ENCODE assay signal across 19 cellular contexts in the genomic region with DNA sequence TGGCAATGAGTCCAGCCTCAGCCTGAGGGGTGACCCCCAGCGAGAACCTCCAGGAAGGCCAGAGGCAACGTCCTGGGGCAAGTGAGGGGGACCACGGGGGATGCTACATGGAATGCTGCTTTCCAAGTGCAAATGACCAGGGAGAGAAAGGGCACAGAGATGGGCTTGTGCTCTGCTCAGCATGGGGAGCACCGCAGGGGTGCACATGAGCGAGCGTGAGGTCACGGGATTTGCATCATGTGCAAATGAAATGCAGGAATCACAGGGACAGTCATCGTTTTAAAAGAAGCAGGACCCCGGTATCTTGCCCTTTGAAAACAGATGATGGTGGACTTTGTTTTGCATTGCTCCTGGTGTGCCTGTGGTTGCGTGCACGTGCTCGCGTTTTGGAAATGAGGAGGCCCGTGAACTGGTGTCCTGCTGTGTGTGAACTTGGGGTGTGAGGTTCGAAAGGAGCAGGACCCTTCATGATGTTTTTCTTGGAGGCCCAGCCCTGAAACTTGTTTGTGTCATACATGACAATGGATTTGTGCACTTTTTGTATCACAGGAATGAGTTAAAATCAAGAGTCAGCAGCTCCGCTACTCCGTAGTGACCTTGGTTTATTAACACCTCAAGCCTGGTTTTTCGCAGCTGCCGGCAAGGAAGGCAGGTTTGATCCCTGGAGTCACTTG.
DNase-seq lines count a peak whose midpoint lies in the region; ATAC-seq, FAIRE-seq and TF ChIP-seq lines count a peak whose summit lies in the region.
"Had no signal": no experiment of that assay in that cellular context is flagged by ENCODE, and none has a peak within 500 bp of the region (broad histone marks: within the 10 kb centered on the region; RNA-seq: fewer than 3 reads in every experiment).

No MANE protein-coding gene starts in this region.

- peaks cover 3% of the 10 kb centered on the region for H3K36me3 Mint-ChIP-seq in T-helper 17 cell (ENCODE audit: low read depth)
- H3K36me3 Mint-ChIP-seq in glutamatergic neuron (ENCODE audit: unreplicated experiment), result peaks cover 2% of the 10 kb centered on the region
- H3K36me3 Mint-ChIP-seq: memory B cell had no signal

- H3K9ac ChIP-seq in H1 (replicated peaks in 1 of 4; ENCODE audit: extremely low read depth in 1 of 4, low read depth in 3 of 4, low read length in 3 of 4) (no peak overlapping the region), colonic mucosa (ENCODE audit: low read depth in 2 of 2, low read length in 2 of 2) (no peak overlapping the region)

- peak overlapping the region; percentile 42; the same call in 1 of the 2 replicates for H2BK12ac ChIP-seq in H1 (ENCODE audit: low read depth, low read length)

- H3K27ac Mint-ChIP-seq in T-helper 17 cell, result peak overlapping the region; percentile 76
- H3K27ac Mint-ChIP-seq in glutamatergic neuron (ENCODE audit: unreplicated experiment), result no peak overlapping the region
- H3K27ac Mint-ChIP-seq: activated naive CD4-positive, alpha-beta T cell treated with anti-CD3 and anti-CD28 coated beads, Interleukin-2, amount 50 U/mL, for 24 hours; activated T-helper 1 cell treated with anti-CD3 and anti-CD28 coated beads, Interleukin-12 subunit alpha, Interleukin-12 subunit beta, Interleukin-2, Interleukin-4 antibody, amounts not matched to agents 30 ng/mL and 10 ng/mL and 1 ng/mL, durations not matched to agents 14 hours and 24 hours and 36 hours; memory B cell had no signal

- DNase-seq in heart left ventricle (no peak), left cardiac atrium (no peak), T-helper 17 cell (no peak), H1 (ENCODE audit: low read depth in 1 of 2, low spot score in 2 of 2) (no peak), urothelium cell line (ENCODE audit: low spot score) (no peak), glutamatergic neuron (no peak), colonic mucosa (no peak)
- DNase-seq: activated CD8-positive, alpha-beta T cell treated with anti-CD3 and anti-CD28 coated beads, Interleukin-2, amount 10 ng/mL, durations not matched to agents 7 days and 5 days; MM.1S had no signal

- H4K20me1 ChIP-seq in H1 (replicated peaks in 1 of 2; ENCODE audit: control insufficient read depth in 1 of 2, insufficient read depth in 2 of 2, low read length in 2 of 2), result no peaks in the 10 kb centered on the region

- H2BK20ac ChIP-seq in H1 (ENCODE audit: low read length), result no peak overlapping the region

- H3K9me3 Mint-ChIP-seq in glutamatergic neuron (ENCODE audit: unreplicated experiment), result peaks cover 8% of the 10 kb centered on the region
- H3K9me3 Mint-ChIP-seq: activated naive CD4-positive, alpha-beta T cell treated with anti-CD3 and anti-CD28 coated beads, Interleukin-2, amount 50 U/mL, for 24 hours; dendritic cell treated with granulocyte-macrophage colony-stimulating factor and Interleukin-4, amounts not matched to agents 40 ng/mL and 50 ng/mL, for 4 days; memory B cell had no signal

- TF ChIP-seq RAD21 in H1 (IDR thresholded peaks at IDR 0.05 in 1 of 2, conservative IDR thresholded peaks at IDR 0.05 in 1 of 2; ENCODE audit: low read depth in 2 of 2, low read length in 2 of 2), result no peak

- H3K4me1 ChIP-seq in heart left ventricle, result peaks cover 0 to 70% (median 54%) of the 10 kb centered on the region in 12 donors
- peaks cover 3 to 22% (median 12%) of the 10 kb centered on the region in 4 experiments for H3K4me1 ChIP-seq in H1 (replicated peaks in 1 of 4; ENCODE audit: control insufficient read depth in 3 of 4, insufficient read depth in 4 of 4, low read length in 3 of 4)
- H3K4me1 ChIP-seq in colonic mucosa, result no peaks in the 10 kb centered on the region

- TF ChIP-seq POLR2A in heart left ventricle (IDR thresholded peaks at IDR 0.05) (no peak), H1 (IDR thresholded peaks at IDR 0.05; ENCODE audit: control extremely low read depth in 1 of 2, low read depth in 2 of 2, low read length in 2 of 2) (no peak)

- no peak overlapping the region for H4K91ac ChIP-seq in H1 (replicated peaks; ENCODE audit: insufficient read length, low read length)

- H3K36me3 ChIP-seq in heart left ventricle, result no peaks in the 10 kb centered on the region
- H3K36me3 ChIP-seq in H1 (ENCODE audit: control insufficient read depth in 2 of 4, insufficient read depth in 4 of 4, low read length in 3 of 4), result no peaks in the 10 kb centered on the region
- H3K36me3 ChIP-seq in colonic mucosa, result no peaks in the 10 kb centered on the region
- H3K36me3 ChIP-seq: suprapubic skin had no signal

- no peak overlapping the region for H2AFZ ChIP-seq in H1 (ENCODE audit: low read length)

- H3K4me3 Mint-ChIP-seq in T-helper 17 cell, result no peak overlapping the region
- no peak overlapping the region for H3K4me3 Mint-ChIP-seq in glutamatergic neuron (ENCODE audit: unreplicated experiment)
- H3K4me3 Mint-ChIP-seq: activated CD8-positive, alpha-beta T cell treated with anti-CD3 and anti-CD28 coated beads, Interleukin-2, amount 10 ng/mL, durations not matched to agents 7 days and 5 days; activated naive CD4-positive, alpha-beta T cell treated with anti-CD3 and anti-CD28 coated beads, Interleukin-2, amount 50 U/mL, for 24 hours; activated T-helper 1 cell treated with anti-CD3 and anti-CD28 coated beads, Interleukin-12 subunit alpha, Interleukin-12 subunit beta, Interleukin-2, Interleukin-4 antibody, amounts not matched to agents 30 ng/mL and 10 ng/mL and 1 ng/mL, durations not matched to agents 14 hours and 24 hours and 36 hours; dendritic cell treated with granulocyte-macrophage colony-stimulating factor and Interleukin-4, amounts not matched to agents 40 ng/mL and 50 ng/mL, for 4 days; memory B cell had no signal

- no peaks in the 10 kb centered on the region for H3K79me2 ChIP-seq in H1 (ENCODE audit: control insufficient read depth in 1 of 2, insufficient read depth in 2 of 2, low read length in 2 of 2)

- intact Hi-C loops in heart left ventricle (cut with DNase I) (loop anchor here in 2 of 10 donors (5.0 to 10.0 kb wide), 6 partner anchors 69 to 238 kb away; partner anchors contain the start of gene LDLRAD4 (in 2 of the 2)), left cardiac atrium (cut with DNase I) (loop anchor here in 1 of 2 donors (5.0 kb wide), 1 partner anchor 49 kb away; no protein-coding TSS in a partner anchor), colonic mucosa (cut with DNase I) (no loop called here)

- no peak overlapping the region; the same call in 1 of the 2 replicates for H3K18ac ChIP-seq in H1 (ENCODE audit: extremely low read depth, low read length)

- no peak overlapping the region for H2AK5ac ChIP-seq in H1 (ENCODE audit: low read depth, low read length)

- no peak overlapping the region for H4K8ac ChIP-seq in H1 (ENCODE audit: extremely low read depth, insufficient read depth, low read length)

- H3K4me3 ChIP-seq in heart left ventricle, result no peak overlapping the region
- H3K4me3 ChIP-seq in H1 (ENCODE audit: extremely low read depth in 1 of 4, insufficient read depth in 2 of 4, low read depth in 3 of 4, low read length in 4 of 4), result no peak overlapping the region
- no peak overlapping the region for H3K4me3 ChIP-seq in colonic mucosa
- H3K4me3 ChIP-seq: SK-N-MC, suprapubic skin had no signal

- ATAC-seq in heart left ventricle, result no peak
- ATAC-seq in left cardiac atrium, result no peak
- no peak for ATAC-seq in T-helper 17 cell
- ATAC-seq in GM21423 (IDR thresholded peaks at IDR 0.05; ENCODE audit: unreplicated experiment), result no peak
- ATAC-seq: activated CD4-positive, CD25-positive, alpha-beta regulatory T cell treated with anti-CD3 and anti-CD28 coated beads, Interleukin-2, amount 50 U/mL, for 24 hours; activated CD8-positive, alpha-beta T cell treated with anti-CD3 and anti-CD28 coated beads, Interleukin-2, amount 10 ng/mL, durations not matched to agents 7 days and 5 days had no signal

- H2BK5ac ChIP-seq in H1 (ENCODE audit: low read depth, low read length), result no peak overlapping the region

- H3K4me1 Mint-ChIP-seq in T-helper 17 cell (peaks cover 49% of the 10 kb centered on the region), glutamatergic neuron (ENCODE audit: low read depth, unreplicated experiment) (peaks cover 13% of the 10 kb centered on the region)

- CTCF ChIA-PET in H1 (lab: Charles Lee; ENCODE audit: partially characterized antibody), result no interaction called here

- no peak overlapping the region for H3K4ac ChIP-seq in H1 (replicated peaks; ENCODE audit: insufficient read length, low read depth, low read length)

- H3K27me3 Mint-ChIP-seq in T-helper 17 cell (no peaks in the 10 kb centered on the region), glutamatergic neuron (ENCODE audit: unreplicated experiment) (peaks cover 17% of the 10 kb centered on the region)
- H3K27me3 Mint-ChIP-seq: activated naive CD4-positive, alpha-beta T cell treated with anti-CD3 and anti-CD28 coated beads, Interleukin-2, amount 50 U/mL, for 24 hours; dendritic cell treated with granulocyte-macrophage colony-stimulating factor and Interleukin-4, amounts not matched to agents 40 ng/mL and 50 ng/mL, for 4 days had no signal

- peak overlapping the region; percentile 33 to 44; a peak in 2 of 4 replicates for H3K4me2 ChIP-seq in H1 (ENCODE audit: insufficient read depth in 1 of 2, low read depth in 2 of 2, low read length in 2 of 2)

- no peaks in the 10 kb centered on the region for H3K79me1 ChIP-seq in H1 (ENCODE audit: low read depth, low read length)

- H3K14ac ChIP-seq in H1 (ENCODE audit: insufficient read length), result no peak overlapping the region

- H4K5ac ChIP-seq in H1 (ENCODE audit: insufficient read length, low read depth, low read length), result no peak overlapping the region

- H2BK15ac ChIP-seq in H1 (ENCODE audit: low read length), result no peak overlapping the region

- WGBS in heart left ventricle, 4 donors, result 78 to 79% (median 79%) methylated on average over 19 of the region's 19 CpGs
- 49% methylated on average over 19 of the region's 19 CpGs; no CpG with 5 or more reads in 1 of the 2 experiments for WGBS in H1 (ENCODE audit: extremely low coverage in 1 of 2, insufficient coverage in 1 of 2, insufficient read length in 1 of 2, insufficient replicate concordance in 2 of 2, low coverage in 1 of 2, low lambda C conversion rate in 2 of 2, missing lambda C conversion rate in 1 of 2), 2 experiments

- no peak for TF ChIP-seq CTCF in heart left ventricle (IDR thresholded peaks at IDR 0.05)
- no peak for TF ChIP-seq CTCF in H1 (IDR thresholded peaks at IDR 0.05; ENCODE audit: control extremely low read depth in 1 of 3, insufficient read depth in 1 of 3, low read depth in 1 of 3, low read length in 3 of 3)
- TF ChIP-seq CTCF in glutamatergic neuron (IDR thresholded peaks at IDR 0.05; ENCODE audit: partially characterized antibody, unreplicated experiment), result no peak
- TF ChIP-seq CTCF in colonic mucosa (IDR thresholded peaks at IDR 0.05), result no peak

- H3K23ac ChIP-seq in H1 (ENCODE audit: insufficient read length), result no peak overlapping the region

- H3K9me3 ChIP-seq in heart left ventricle (no peaks in the 10 kb centered on the region), T-helper 17 cell (ENCODE audit: control insufficient read depth, low read length, poor library complexity, severe bottlenecking) (no peaks in the 10 kb centered on the region), H1 (ENCODE audit: insufficient read depth in 2 of 2, low read depth in 1 of 2, low read length in 1 of 2) (no peaks in the 10 kb centered on the region), colonic mucosa (no peaks in the 10 kb centered on the region)
- H3K9me3 ChIP-seq: suprapubic skin had no signal

- peak; percentile 55 for FAIRE-seq in H1 (lab: Jason Lieb, UNC)
- peak; percentile 93 for FAIRE-seq in urothelium cell line (lab: Jason Lieb, UNC)
- FAIRE-seq: G401.6, islet of Langerhans had no signal

- POLR2A ChIA-PET in H1 (lab: Charles Lee; ENCODE audit: partially characterized antibody), result no interaction called here

- H3K27ac ChIP-seq in heart left ventricle (peak overlapping the region in 8 of 12 donors; percentile 5 to 79 (median 70)), H1 (ENCODE audit: low read depth, low read length) (no peak overlapping the region), colonic mucosa (no peak overlapping the region)
- H3K27ac ChIP-seq: SK-N-MC had no signal

- TF ChIP-seq EP300 in H1 (IDR thresholded peaks at IDR 0.05; ENCODE audit: borderline replicate concordance in 1 of 2, low read depth in 2 of 2, low read length in 2 of 2), result no peak

- no peaks in the 10 kb centered on the region for H3K23me2 ChIP-seq in H1 (ENCODE audit: low read depth, low read length)

- no peak overlapping the region for H2BK120ac ChIP-seq in H1 (replicated peaks; ENCODE audit: low read depth, low read length)

- H3K27me3 ChIP-seq in heart left ventricle (no peaks in the 10 kb centered on the region), H1 (replicated peaks in 1 of 4; ENCODE audit: control insufficient read depth in 3 of 4, extremely low read depth in 1 of 4, insufficient read depth in 3 of 4, low read length in 3 of 4) (peaks cover 0 to 5% (median 1%) of the 10 kb centered on the region in 4 experiments; a peak in 1 of 7 replicates), colonic mucosa (no peaks in the 10 kb centered on the region)
- H3K27me3 ChIP-seq: suprapubic skin had no signal

- no peak overlapping the region for H3K56ac ChIP-seq in H1 (replicated peaks; ENCODE audit: insufficient read length, low read depth, low read length)

Comparison
In these comparisons a context has a peak if more than half of its experiments do, and no peak if none do; other contexts are left out.
1. H3K27ac ChIP-seq: peak in heart left ventricle (8 of 12); none in H1 (single experiment) and colonic mucosa (single experiment).